ENCODE assay signal across 8 cellular contexts in genomic region chr1:248837045-248837793, GRCh38. TPM values are rescaled to one million over a fixed set of nuclear protein-coding genes. Genes with fewer than 3 reads are reported as not detected.
DNase-seq lines count a peak whose midpoint lies in the region; ATAC-seq and TF ChIP-seq lines count a peak whose summit lies in the region.

No MANE protein-coding gene starts in this region.

- TF ChIP-seq POLR2A in NB4 (IDR thresholded peaks at IDR 0.05; ENCODE audit: extremely low read depth, insufficient read length), result no peak
- no peak for TF ChIP-seq POLR2A in esophagus muscularis mucosa (IDR thresholded peaks at IDR 0.05; ENCODE audit: low read depth)

- intact Hi-C loops in esophagus muscularis mucosa (cut with DNase I), result no loop called here

- no peak for TF ChIP-seq EP300 in esophagus muscularis mucosa (IDR thresholded peaks at IDR 0.05)

- peak; percentile 44 for DNase-seq in DMS79 (lab: John Stamatoyannopoulos, UW)
- no peak for DNase-seq in NB4 (ENCODE audit: low read depth)
- DNase-seq in esophagus muscularis mucosa (ENCODE audit: extremely low spot score), result no peak
- DNase-seq in natural killer cell treated with Interleukin-12 subunit alpha and Interleukin-12 subunit beta and Interleukin-15 and Interleukin-18, amount 100 ng/mL, for 72 hours (ENCODE audit: low spot score), result no peak
- no peak for DNase-seq in COLO668 (lab: John Stamatoyannopoulos, UW; ENCODE audit: unreplicated experiment)

- 52% methylated on average over 11 of the region's 11 CpGs for WGBS in esophagus muscularis mucosa

- peaks cover 10 to 12% of the 10 kb centered on the region in 2 donors for H3K4me1 Mint-ChIP-seq in natural killer cell treated with Interleukin-12 subunit alpha and Interleukin-12 subunit beta and Interleukin-15 and Interleukin-18, amount 100 ng/mL, for 72 hours (ENCODE audit: low read depth in 2 of 2)
- H3K4me1 Mint-ChIP-seq in activated T-helper 17 cell treated with anti-CD3 and anti-CD28 coated beads, Interleukin-2, amount 50 U/mL, for 72 hours, result peaks cover 9% of the 10 kb centered on the region

- no peaks in the 10 kb centered on the region for H3K36me3 Mint-ChIP-seq in natural killer cell treated with Interleukin-12 subunit alpha and Interleukin-12 subunit beta and Interleukin-15 and Interleukin-18, amount 100 ng/mL, for 72 hours
- peaks cover 7% of the 10 kb centered on the region for H3K36me3 Mint-ChIP-seq in activated T-helper 17 cell treated with anti-CD3 and anti-CD28 coated beads, Interleukin-2, amount 50 U/mL, for 72 hours (ENCODE audit: low read depth)

- peaks cover 2 to 4% of the 10 kb centered on the region in 2 donors for H3K27me3 Mint-ChIP-seq in natural killer cell treated with Interleukin-12 subunit alpha and Interleukin-12 subunit beta and Interleukin-15 and Interleukin-18, amount 100 ng/mL, for 72 hours
- no peaks in the 10 kb centered on the region for H3K27me3 Mint-ChIP-seq in activated T-helper 17 cell treated with anti-CD3 and anti-CD28 coated beads, Interleukin-2, amount 50 U/mL, for 72 hours

- H3K9me3 Mint-ChIP-seq in natural killer cell treated with Interleukin-12 subunit alpha and Interleukin-12 subunit beta and Interleukin-15 and Interleukin-18, amount 100 ng/mL, for 72 hours, result no peaks in the 10 kb centered on the region
- no peaks in the 10 kb centered on the region for H3K9me3 Mint-ChIP-seq in activated T-helper 17 cell treated with anti-CD3 and anti-CD28 coated beads, Interleukin-2, amount 50 U/mL, for 72 hours

- no peak overlapping the region for H3K27ac Mint-ChIP-seq in natural killer cell treated with Interleukin-12 subunit alpha and Interleukin-12 subunit beta and Interleukin-15 and Interleukin-18, amount 100 ng/mL, for 72 hours
- no peak overlapping the region for H3K27ac Mint-ChIP-seq in activated T-helper 17 cell treated with anti-CD3 and anti-CD28 coated beads, Interleukin-2, amount 50 U/mL, for 72 hours

- no peak overlapping the region for H3K4me3 Mint-ChIP-seq in natural killer cell treated with Interleukin-12 subunit alpha and Interleukin-12 subunit beta and Interleukin-15 and Interleukin-18, amount 100 ng/mL, for 72 hours
- no peak overlapping the region for H3K4me3 Mint-ChIP-seq in activated T-helper 17 cell treated with anti-CD3 and anti-CD28 coated beads, Interleukin-2, amount 50 U/mL, for 72 hours

- H3K9ac ChIP-seq in rectal smooth muscle tissue (ENCODE audit: low read length), result peak overlapping the region; percentile 35

- H3K27ac ChIP-seq in esophagus muscularis mucosa (replicated peaks in 1 of 4) (peak overlapping the region; percentile 98 to 100 (median 100)), rectal smooth muscle tissue (ENCODE audit: low read depth, low read length) (peak overlapping the region; percentile 100)

- ATAC-seq in natural killer cell treated with Interleukin-12 subunit alpha and Interleukin-12 subunit beta and Interleukin-15 and Interleukin-18, amount 100 ng/mL, for 72 hours, result no peak
- no peak for ATAC-seq in activated T-helper 17 cell treated with anti-CD3 and anti-CD28 coated beads, Interleukin-2, amount 50 U/mL, for 72 hours (replicated peaks)
- no peak for ATAC-seq in HG03457 (IDR thresholded peaks at IDR 0.05; ENCODE audit: unreplicated experiment)

- H3K9me3 ChIP-seq in esophagus muscularis mucosa, result no peaks in the 10 kb centered on the region

- no peaks in the 10 kb centered on the region for H3K36me3 ChIP-seq in esophagus muscularis mucosa
- H3K36me3 ChIP-seq in rectal smooth muscle tissue (ENCODE audit: control insufficient read depth, insufficient read depth, low read length), result no peaks in the 10 kb centered on the region

- TF ChIP-seq CTCF in NB4 (IDR thresholded peaks at IDR 0.05; ENCODE audit: low read depth, low read length), result no peak
- no peak for TF ChIP-seq CTCF in esophagus muscularis mucosa (IDR thresholded peaks at IDR 0.05)

- H3K27me3 ChIP-seq in esophagus muscularis mucosa (peaks cover 0 to 12% (median 0%) of the 10 kb centered on the region in 4 donors), rectal smooth muscle tissue (ENCODE audit: control insufficient read depth, insufficient read depth, low read length) (no peaks in the 10 kb centered on the region)

- peaks cover 39 to 42% (median 41%) of the 10 kb centered on the region in 4 donors for H3K4me1 ChIP-seq in esophagus muscularis mucosa
- peaks cover 16% of the 10 kb centered on the region for H3K4me1 ChIP-seq in rectal smooth muscle tissue (ENCODE audit: control insufficient read depth, insufficient read depth, low read length)

- peak overlapping the region; percentile 70 for H3K4me3 ChIP-seq in NB4 (ENCODE audit: low read depth, low read length)
- H3K4me3 ChIP-seq in esophagus muscularis mucosa, result peak overlapping the region; percentile 87 to 94 (median 94)
- H3K4me3 ChIP-seq in rectal smooth muscle tissue (ENCODE audit: low read length), result peak overlapping the region; percentile 83

RNA-seq across cellular contexts. Expression of gene ZNF672, which starts 0.8 kb away (rescaled TPM):
- 10 to 100 TPM; 30.3 to 46.4 (median 39.3) TPM for total RNA-seq in esophagus muscularis mucosa
- total RNA-seq in natural killer cell treated with Interleukin-12 subunit alpha and Interleukin-12 subunit beta and Interleukin-15 and Interleukin-18, amount 100 ng/mL, for 72 hours, result 10 to 100 TPM; 41.2 to 59.7 TPM
- 10 to 100 TPM; 36.1 to 38.8 TPM for total RNA-seq in activated T-helper 17 cell treated with anti-CD3 and anti-CD28 coated beads, Interleukin-2, amount 50 U/mL, for 72 hours

RNA-seq across cellular contexts. Expression of gene SH3BP5L, which starts 11.5 kb away (rescaled TPM):
- 10 to 100 TPM; 19.9 to 36.2 (median 28.3) TPM for total RNA-seq in esophagus muscularis mucosa
- total RNA-seq in natural killer cell treated with Interleukin-12 subunit alpha and Interleukin-12 subunit beta and Interleukin-15 and Interleukin-18, amount 100 ng/mL, for 72 hours, result 10 to 100 TPM; 18.3 to 23.8 TPM
- 10 to 100 TPM; 21.0 to 25.6 TPM for total RNA-seq in activated T-helper 17 cell treated with anti-CD3 and anti-CD28 coated beads, Interleukin-2, amount 50 U/mL, for 72 hours

RNA-seq across cellular contexts. Expression of gene ZNF692, which starts 21.7 kb away (rescaled TPM):
- total RNA-seq in esophagus muscularis mucosa, result 10 to 100 TPM; 19.4 to 37.3 (median 30.5) TPM
- total RNA-seq in natural killer cell treated with Interleukin-12 subunit alpha and Interleukin-12 subunit beta and Interleukin-15 and Interleukin-18, amount 100 ng/mL, for 72 hours, result 100 to 1,000 TPM in 1 of 2 donors, 10 to 100 TPM in 1; 40.4 to 142 TPM
- 100 to 1,000 TPM; 103 to 108 TPM for total RNA-seq in activated T-helper 17 cell treated with anti-CD3 and anti-CD28 coated beads, Interleukin-2, amount 50 U/mL, for 72 hours
